Comparison of ENCODE assay signal across 16 cellular contexts in genomic region chr1:224850446-224850845, GRCh38.
DNase-seq lines count a peak whose midpoint lies in the region; TF ChIP-seq lines count a peak whose summit lies in the region.
"Had no signal": no experiment of that assay in that cellular context is flagged by ENCODE, and none has a peak within 500 bp of the region (broad histone marks: within the 10 kb centered on the region; RNA-seq: fewer than 3 reads in every experiment).

No MANE protein-coding gene starts in this region.

- TF ChIP-seq CTCF in KMS-11 (conservative IDR thresholded peaks at IDR 0.05; ENCODE audit: low read depth, low read length): no peak
- no peak for TF ChIP-seq CTCF in tibial artery (IDR thresholded peaks at IDR 0.05)
- no peak for TF ChIP-seq CTCF in ovary (IDR thresholded peaks at IDR 0.05)

- H2BK5ac ChIP-seq in mesendoderm (ENCODE audit: low read length): peak overlapping the region; percentile 36

- H4K8ac ChIP-seq in mesendoderm (ENCODE audit: low read depth, low read length): no peak overlapping the region

- H3K56ac ChIP-seq in mesendoderm (ENCODE audit: low read length): peak overlapping the region; percentile 29

- no peak overlapping the region for H2AK5ac ChIP-seq in mesendoderm (ENCODE audit: low read length)

- H3K18ac ChIP-seq in mesendoderm (ENCODE audit: low read length): no peak overlapping the region

- H3K4me1 ChIP-seq in KMS-11 (ENCODE audit: low read depth, poor library complexity, severe bottlenecking): peaks cover 28% of the 10 kb centered on the region
- H3K4me1 ChIP-seq in SJSA1 (replicated peaks): peaks cover 28% of the 10 kb centered on the region
- H3K4me1 ChIP-seq in mesendoderm (ENCODE audit: control insufficient read depth, low read depth, low read length): peaks cover 1% of the 10 kb centered on the region
- H3K4me1 ChIP-seq in tibial artery: no peaks in the 10 kb centered on the region
- no peaks in the 10 kb centered on the region for H3K4me1 ChIP-seq in ovary (ENCODE audit: insufficient read depth)
- H3K4me1 ChIP-seq: A549, Caco-2 had no signal

- no peaks in the 10 kb centered on the region for H3K9me3 ChIP-seq in SJSA1 (replicated peaks)
- H3K9me3 ChIP-seq in tibial artery: no peaks in the 10 kb centered on the region
- H3K9me3 ChIP-seq in ovary: no peaks in the 10 kb centered on the region
- H3K9me3 ChIP-seq: A549, Caco-2 had no signal

- no CpG with 5 or more reads among the region's 2 CpGs for WGBS in mesendoderm (ENCODE audit: extremely low coverage, insufficient coverage, low lambda C conversion rate)
- 89 to 96% (median 92%) methylated on average over 2 of the region's 2 CpGs for WGBS in ovary, 3 donors

- no peak overlapping the region for H3K4ac ChIP-seq in mesendoderm (ENCODE audit: low read depth, low read length)

- no peak overlapping the region for H3K27ac ChIP-seq in KMS-11
- H3K27ac ChIP-seq in SJSA1: no peak overlapping the region
- H3K27ac ChIP-seq in mesendoderm (ENCODE audit: low read depth, low read length): no peak overlapping the region
- no peak overlapping the region for H3K27ac ChIP-seq in tibial artery
- H3K27ac ChIP-seq in ovary: no peak overlapping the region
- H3K27ac ChIP-seq: 22Rv1; A549; BLaER1 treated with 17β-estradiol and CSF1 and Interleukin-3, amounts not matched to agents 10 nM and 100 nM; C4-2B had no signal

- H3K9ac ChIP-seq in KMS-11 (no peak overlapping the region), mesendoderm (ENCODE audit: low read length) (no peak overlapping the region)
- H3K9ac ChIP-seq: BLaER1 treated with 17β-estradiol and CSF1 and Interleukin-3, amounts not matched to agents 10 nM and 100 nM had no signal

- intact Hi-C loops in tibial artery (cut with DNase I; ENCODE audit: low total_unique reads): no loop called here
- intact Hi-C loops in ovary (cut with DNase I): loop anchor here (5.0 to 10.0 kb wide), 3 partner anchors 206 to 338 kb away; no protein-coding TSS in a partner anchor

- TF ChIP-seq POLR2A in ovary (IDR thresholded peaks at IDR 0.05): no peak

- H3K36me3 ChIP-seq in KMS-11 (ENCODE audit: insufficient read depth): no peaks in the 10 kb centered on the region
- no peaks in the 10 kb centered on the region for H3K36me3 ChIP-seq in SJSA1
- H3K36me3 ChIP-seq in mesendoderm (ENCODE audit: control insufficient read depth, insufficient read depth, low read length): no peaks in the 10 kb centered on the region
- H3K36me3 ChIP-seq in tibial artery: no peaks in the 10 kb centered on the region
- no peaks in the 10 kb centered on the region for H3K36me3 ChIP-seq in ovary
- H3K36me3 ChIP-seq: BLaER1 treated with 17β-estradiol and CSF1 and Interleukin-3, amounts not matched to agents 10 nM and 100 nM had no signal

- H3K27me3 ChIP-seq in KMS-11 (ENCODE audit: insufficient read depth, low read depth): no peaks in the 10 kb centered on the region
- H3K27me3 ChIP-seq in SJSA1 (replicated peaks): no peaks in the 10 kb centered on the region
- H3K27me3 ChIP-seq in mesendoderm (ENCODE audit: insufficient read depth, low read length, poor library complexity): no peaks in the 10 kb centered on the region
- H3K27me3 ChIP-seq in tibial artery: peaks cover 0 to 3% of the 10 kb centered on the region in 2 donors
- no peaks in the 10 kb centered on the region for H3K27me3 ChIP-seq in ovary
- H3K27me3 ChIP-seq: BLaER1 treated with 17β-estradiol and CSF1 and Interleukin-3, amounts not matched to agents 10 nM and 100 nM had no signal

- DNase-seq in SJSA1 (ENCODE audit: low read depth in 1 of 2, low spot score in 2 of 2) (peak; percentile 76 to 84), mesendoderm (no peak), tibial artery (no peak), ovary (no peak)
- DNase-seq: AML-193; Caco-2; Calu3; CD4-positive, alpha-beta T cell; CD8-positive, alpha-beta T cell; DMS79 treated with DMSO at 0.1 percent for 48 hours; GF-D8 had no signal

- H3K4me3 ChIP-seq in KMS-11 (IDR thresholded peaks at IDR 0.05; ENCODE audit: insufficient read depth, low read depth, low read length) (no peak overlapping the region), SJSA1 (no peak overlapping the region), mesendoderm (ENCODE audit: low read length) (no peak overlapping the region), tibial artery (no peak overlapping the region), ovary (no peak overlapping the region)
- H3K4me3 ChIP-seq: A549; BLaER1 treated with 17β-estradiol and CSF1 and Interleukin-3, amounts not matched to agents 10 nM and 100 nM had no signal

- no peak overlapping the region for H2BK15ac ChIP-seq in mesendoderm (replicated peaks; ENCODE audit: low read depth)

- H4K20me1 ChIP-seq in KMS-11 (ENCODE audit: insufficient read depth): no peaks in the 10 kb centered on the region
- H4K20me1 ChIP-seq: BLaER1 treated with 17β-estradiol and CSF1 and Interleukin-3, amounts not matched to agents 10 nM and 100 nM had no signal

- H3K79me2 ChIP-seq in KMS-11 (ENCODE audit: insufficient read depth, low read depth) (no peaks in the 10 kb centered on the region), mesendoderm (ENCODE audit: control insufficient read depth, insufficient read depth, low read length) (no peaks in the 10 kb centered on the region)

- H3K79me1 ChIP-seq in mesendoderm (ENCODE audit: low read length): no peaks in the 10 kb centered on the region

- H3K4me2 ChIP-seq in KMS-11 (no peak overlapping the region), mesendoderm (ENCODE audit: low read length) (no peak overlapping the region)
- H3K4me2 ChIP-seq: A549; BLaER1 treated with 17β-estradiol and CSF1 and Interleukin-3, amounts not matched to agents 10 nM and 100 nM had no signal

- TF ChIP-seq EP300 in ovary (IDR thresholded peaks at IDR 0.05): no peak

- 0 out of 2 replicates have a peak overlapping the region, but pooled peaks have one; percentile 51 for H2AFZ ChIP-seq in KMS-11 (ENCODE audit: low read depth)

- no peak overlapping the region for H4K5ac ChIP-seq in mesendoderm (ENCODE audit: low read length)

- H3K23ac ChIP-seq in mesendoderm (ENCODE audit: low read length): no peak overlapping the region

- H2BK120ac ChIP-seq in mesendoderm (ENCODE audit: low read depth, low read length): no peak overlapping the region

Comparison
In these comparisons a context has a peak if more than half of its experiments do, and no peak if none do; other contexts are left out.
1. DNase-seq: peak in SJSA1 (2 of 2); none in mesendoderm (single experiment), tibial artery (0 of 2) and ovary (0 of 5).